In genomic region chr11:36577373-36577772, GRCh38 we compare ENCODE assay signal across 1 cellular context.
TF ChIP-seq lines count a peak whose summit lies in the region.

No MANE protein-coding gene starts in this region.

TF ChIP-seq in SK-N-SH treated with all-trans-retinoic acid at 6 μM for 48 hours, 23 proteins besides CTCF, POLR2A, EP300 and RAD21 (continued from another document):
- TF ChIP-seq POU6F1 (CRISPR knock-in tag; IDR thresholded peaks at IDR 0.05; ENCODE audit: borderline replicate concordance, low read depth), result no peak
- TF ChIP-seq SNAI2 (CRISPR knock-in tag; IDR thresholded peaks at IDR 0.05), result no peak
- no peak for TF ChIP-seq TOX (CRISPR knock-in tag; IDR thresholded peaks at IDR 0.05; ENCODE audit: borderline replicate concordance)
- TF ChIP-seq OSR1 (CRISPR knock-in tag; IDR thresholded peaks at IDR 0.05), result no peak
- no peak for TF ChIP-seq ISL1 (CRISPR knock-in tag; IDR thresholded peaks at IDR 0.05)
- no peak for TF ChIP-seq ZFP3 (CRISPR knock-in tag; IDR thresholded peaks at IDR 0.05)
